In the genomic region with DNA sequence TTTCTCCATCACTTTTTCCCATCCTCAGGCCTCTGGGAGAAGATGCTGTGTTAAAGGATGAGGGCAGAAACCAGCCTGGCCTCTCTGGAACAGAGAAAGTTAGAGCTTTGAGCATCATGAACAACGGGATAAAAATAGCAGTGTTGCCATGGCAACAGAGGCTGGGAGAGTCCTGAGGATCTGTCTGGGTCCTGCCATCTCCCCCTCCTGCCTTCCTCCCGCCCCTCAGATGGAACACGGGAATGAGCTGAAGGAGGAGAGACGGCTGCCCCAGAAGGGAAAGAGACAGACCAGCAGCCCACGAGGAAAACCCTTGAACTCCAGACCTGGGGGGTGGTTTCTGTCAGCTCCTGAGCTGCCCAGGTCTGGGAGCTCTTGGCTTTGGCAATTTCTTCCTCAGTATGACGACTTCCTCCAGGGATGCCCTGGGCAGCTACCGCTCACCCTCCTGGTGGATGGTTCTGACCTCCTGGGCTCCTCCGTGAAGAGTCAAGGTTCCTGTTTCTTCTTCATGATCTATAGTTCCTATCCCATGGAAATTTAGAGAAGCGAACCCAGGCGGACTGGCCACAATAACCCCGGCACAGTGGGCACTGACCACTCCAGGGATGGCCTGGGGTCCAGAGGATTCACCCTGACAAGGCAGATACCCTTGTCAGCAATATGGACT, we compare ENCODE assay signal across 15 cellular contexts. TPM values are rescaled to one million over a fixed set of nuclear protein-coding genes. Genes with fewer than 3 reads are reported as not detected.
DNase-seq lines count a peak whose midpoint lies in the region; ATAC-seq, FAIRE-seq and TF ChIP-seq lines count a peak whose summit lies in the region.
"Had no signal": no experiment of that assay in that cellular context is flagged by ENCODE, and none has a peak within 500 bp of the region (broad histone marks: within the 10 kb centered on the region; RNA-seq: fewer than 3 reads in every experiment).

No MANE protein-coding gene starts in this region.

- SMC1A ChIA-PET in GM12878 (lab: Charles Lee; ENCODE audit: uncharacterized antibody, unreplicated experiment): interaction anchor here (0.7 to 1.9 kb wide), 6 partner anchors 8 to 174 kb away, joined by 3 to 5 read pairs (median 4); no protein-coding TSS in a partner anchor

- RAD21 ChIA-PET in GM12878 (lab: Charles Lee; ENCODE audit: unreplicated experiment): interaction anchor here (0.7 to 1.2 kb wide), 3 partner anchors 13 to 117 kb away, joined by 3 to 4 read pairs (median 4); no protein-coding TSS in a partner anchor

- TF ChIP-seq RAD21 in GM12878 (IDR thresholded peaks at IDR 0.05; ENCODE audit: insufficient read depth, low read depth, low read length): no peak

- H3K4me3 Mint-ChIP-seq in nephron: no peak overlapping the region
- H3K4me3 Mint-ChIP-seq: mesothelial cell of epicardium had no signal

- H3K36me3 ChIP-seq in Karpas-422 (ENCODE audit: insufficient read depth, low read length) (no peaks in the 10 kb centered on the region), GM12878 (ENCODE audit: control insufficient read depth in 2 of 2, insufficient read depth in 2 of 2, low read length in 1 of 2) (no peaks in the 10 kb centered on the region), WERI-Rb-1 (no peaks in the 10 kb centered on the region)
- H3K36me3 ChIP-seq: BE2C, brain microvascular endothelial cell, gastroesophageal sphincter, pancreas, transverse colon had no signal

- 13% methylated on average over 10 of the region's 11 CpGs for WGBS in GM12878 (ENCODE audit: insufficient coverage, insufficient replicate concordance, low lambda C conversion rate, missing lambda C conversion rate)

- H3K27ac ChIP-seq in Karpas-422 (ENCODE audit: low read length) (no peak overlapping the region), GM12878 (ENCODE audit: control insufficient read depth, insufficient read depth) (no peak overlapping the region), RWPE1 (no peak overlapping the region), WERI-Rb-1 (no peak overlapping the region)
- H3K27ac ChIP-seq: brain microvascular endothelial cell, gastroesophageal sphincter, pancreas, transverse colon had no signal

- no peak overlapping the region for H2AFZ ChIP-seq in Karpas-422 (ENCODE audit: low read length)
- no peak overlapping the region for H2AFZ ChIP-seq in GM12878 (ENCODE audit: control insufficient read depth, low read depth, low read length)

- H3K27ac Mint-ChIP-seq in nephron: peak overlapping the region in 2 of 3 experiments; percentile 51 to 95
- H3K27ac Mint-ChIP-seq: mesothelial cell of epicardium had no signal

- TF ChIP-seq CTCF in GM12878 (IDR thresholded peaks at IDR 0.05 in 2 of 3, conservative IDR thresholded peaks at IDR 0.05 in 1 of 3; ENCODE audit: control insufficient read depth in 2 of 3, extremely low read depth in 1 of 3, insufficient read depth in 1 of 3, low read depth in 3 of 3, low read length in 3 of 3): no peak
- no peak for TF ChIP-seq CTCF in nephron (IDR thresholded peaks at IDR 0.05; ENCODE audit: unreplicated experiment in 3 of 3)
- TF ChIP-seq CTCF in RWPE1 (conservative IDR thresholded peaks at IDR 0.05; ENCODE audit: low read depth): no peak
- no peak for TF ChIP-seq CTCF in WERI-Rb-1 (IDR thresholded peaks at IDR 0.05; ENCODE audit: low read depth, low read length)

- POLR2A ChIA-PET in GM12878 (lab: Charles Lee): no interaction called here
- POLR2A ChIA-PET in RWPE1 (lab: Yijun Ruan, JAX; ENCODE audit: low non-redundant PET): no interaction called here

- H4K20me1 ChIP-seq in Karpas-422 (ENCODE audit: insufficient read depth, low read depth, low read length): 0 out of 2 replicates have a peak, but pooled peaks cover 4% of the 10 kb centered on the region
- H4K20me1 ChIP-seq in GM12878 (ENCODE audit: control insufficient read depth, insufficient read depth): no peaks in the 10 kb centered on the region

- peaks cover 20% of the 10 kb centered on the region for H3K27me3 Mint-ChIP-seq in nephron (ENCODE audit: low read depth)

- in situ Hi-C loops in GM12878 (cut with MboI): no loop called here

- no peak for TF ChIP-seq EP300 in GM12878 (IDR thresholded peaks at IDR 0.05; ENCODE audit: borderline replicate concordance in 1 of 2, control insufficient read depth in 1 of 2, low read depth in 2 of 2, low read length in 2 of 2)

- TF ChIP-seq POLR2A in GM12878 (IDR thresholded peaks at IDR 0.05; ENCODE audit: low read depth, low read length): no peak

- no peak overlapping the region for H3K9ac ChIP-seq in Karpas-422 (ENCODE audit: low read length)
- H3K9ac ChIP-seq in GM12878 (ENCODE audit: control insufficient read depth, insufficient read depth, low read length): no peak overlapping the region

- H3K9me3 ChIP-seq in Karpas-422 (ENCODE audit: low read length) (no peaks in the 10 kb centered on the region), GM12878 (replicated peaks; ENCODE audit: control insufficient read depth, insufficient read depth, low read length) (no peaks in the 10 kb centered on the region), WERI-Rb-1 (ENCODE audit: severe bottlenecking) (no peaks in the 10 kb centered on the region)
- H3K9me3 ChIP-seq: BE2C, gastroesophageal sphincter, pancreas, transverse colon had no signal

- no peaks in the 10 kb centered on the region for H3K9me3 Mint-ChIP-seq in nephron
- H3K9me3 Mint-ChIP-seq: mesothelial cell of epicardium had no signal

- H3K9me2 ChIP-seq in Karpas-422 (replicated peaks; ENCODE audit: insufficient read depth, low read length): no peaks in the 10 kb centered on the region

- intact Hi-C loops in GM12878 (cut with micrococcal nuclease; ENCODE audit: unreplicated experiment): loop anchor here (5.0 kb wide), 1 partner anchor 99 kb away; no protein-coding TSS in a partner anchor

- no TSS peak for BruUV-seq in GM12878 (replicated peaks; lab: Mats Ljungman, UMichigan)

- H3K4me1 ChIP-seq in Karpas-422 (ENCODE audit: low read length) (peaks cover 25% of the 10 kb centered on the region), GM12878 (ENCODE audit: control insufficient read depth, insufficient read depth, low read length) (peaks cover 10% of the 10 kb centered on the region)

- H3K4me2 ChIP-seq in Karpas-422 (ENCODE audit: low read depth, low read length, poor library complexity, severe bottlenecking) (peak overlapping the region; percentile 13), GM12878 (ENCODE audit: control insufficient read depth, insufficient read depth) (no peak overlapping the region)

- H3K4me3 ChIP-seq in Karpas-422 (ENCODE audit: low read length) (no peak overlapping the region), GM12878 (no peak overlapping the region), WERI-Rb-1 (ENCODE audit: low read depth, low read length) (no peak overlapping the region)
- H3K4me3 ChIP-seq: gastroesophageal sphincter, pancreas, transverse colon had no signal

- FAIRE-seq in GM12878 (lab: Jason Lieb, UNC): no peak
- FAIRE-seq: pancreas had no signal

- no peaks in the 10 kb centered on the region for H3K79me2 ChIP-seq in Karpas-422 (ENCODE audit: low read length)
- no peaks in the 10 kb centered on the region for H3K79me2 ChIP-seq in GM12878 (ENCODE audit: control insufficient read depth, insufficient read depth, low read length)

- CTCF ChIA-PET in GM12878 (lab: Yijun Ruan, JAX) (interaction anchor here (1.6 to 8.8 kb wide), 3 partner anchors 9 to 48 kb away, joined by 5 to 191 read pairs (median 11); no protein-coding TSS in a partner anchor), RWPE1 (lab: Yijun Ruan, JAX) (interaction anchor here (0.6 to 3.0 kb wide), 3 partner anchors 15 to 51 kb away, joined by 3 to 11 read pairs (median 4); no protein-coding TSS in a partner anchor)

- H3K4me1 Mint-ChIP-seq in nephron: peaks cover 71% of the 10 kb centered on the region

- DNase-seq in CD1c-positive myeloid dendritic cell (ENCODE audit: extremely low spot score) (peak; percentile 25), Karpas-422 (no peak), GM12878 (ENCODE audit: low read depth, low spot score) (no peak), RWPE1 (ENCODE audit: low spot score) (no peak), WERI-Rb-1 (no peak)
- DNase-seq: BE2C, brain microvascular endothelial cell, NCI-H1436, pancreas, transverse colon had no signal

- H3K36me3 Mint-ChIP-seq in nephron (ENCODE audit: low read depth): no peaks in the 10 kb centered on the region
- H3K36me3 Mint-ChIP-seq: mesothelial cell of epicardium had no signal

- ATAC-seq in GM12878 (no peak), GM19467 (IDR thresholded peaks at IDR 0.05; ENCODE audit: unreplicated experiment) (no peak), HG02571 (IDR thresholded peaks at IDR 0.05; ENCODE audit: unreplicated experiment) (no peak)
- ATAC-seq: gastroesophageal sphincter, pancreas had no signal

- H3K27me3 ChIP-seq in Karpas-422 (ENCODE audit: low read length) (no peaks in the 10 kb centered on the region), GM12878 (replicated peaks in 1 of 2; ENCODE audit: control insufficient read depth in 2 of 2, insufficient read depth in 2 of 2, low read length in 1 of 2) (peaks cover 1 to 3% of the 10 kb centered on the region in 2 experiments; a peak in 1 of 4 replicates), WERI-Rb-1 (ENCODE audit: insufficient read depth, low read depth, severe bottlenecking) (peaks cover 8% of the 10 kb centered on the region)
- H3K27me3 ChIP-seq: BE2C, pancreas had no signal

RNA-seq across cellular contexts. Expression of a gene that starts 14.2 kb away (rescaled TPM):
- total RNA-seq in Karpas-422 (2014; rRNA removed; shearing (Covaris generic); ENCODE audit: low replicate concordance): not detected in 2 replicates
- total RNA-seq in GM12878 (2013; cell fraction: nucleolus; rRNA removed): 1.7 and 2.9 TPM in 2 replicates
- total RNA-seq in GM12878 (2014; rRNA removed) (not detected in 2 replicates), GM12878 (2014; rRNA removed; fragmentation: Illumina TruSeq; extraction: Trizol) (not detected in 2 replicates), GM12878 (2021) (0.37 TPM in 1 of 2 replicates, not detected in the other)
- not detected for polyA plus RNA-seq in GM12878 (2011; ENCODE audit: low read depth)
- polyA plus RNA-seq in GM12878 (2011; rRNA removed) (1.2 and 1.4 TPM in 2 replicates), GM12878 (2014; fragmentation: Illumina TruSeq; extraction: Trizol) (not detected in 2 replicates), GM12878 (2014; fragmentation: Nextera tagmentation; extraction: Ambion mirVana) (under 1 TPM; 0.19 to 0.26 TPM), GM12878 (2014; rRNA removed) (0.74 TPM in 1 of 2 replicates, not detected in the other), GM12878 (2016; fragmentation: Nextera tagmentation; extraction: Ambion mirVana) (not detected)
- polyA plus RNA-seq in GM12878 (2011; cell fraction: cytosol; rRNA removed): 0.84 and 1.7 TPM in 2 replicates
- 5.1 and 7.2 TPM in 2 replicates for polyA plus RNA-seq in GM12878 (2011; cell fraction: nucleus; rRNA removed)
- polyA plus RNA-seq in GM12878 (2012): not detected in 2 replicates
- 4.2 and 6.2 TPM in 2 replicates for polyA minus RNA-seq in GM12878 (2011; rRNA and poly(A)+ RNA removed)
- not detected in 2 replicates for polyA minus RNA-seq in GM12878 (2011; cell fraction: cytosol; rRNA and poly(A)+ RNA removed)
- polyA minus RNA-seq in GM12878 (2011; cell fraction: nucleus; rRNA and poly(A)+ RNA removed): 6.9 and 11.7 TPM in 2 replicates
- total RNA-seq: gastroesophageal sphincter, transverse colon had no signal
- polyA plus RNA-seq: pancreas had no signal

RNA-seq across cellular contexts. Expression of a gene that starts 19.8 kb away (rescaled TPM):
- total RNA-seq in Karpas-422 (2014; rRNA removed; shearing (Covaris generic); ENCODE audit: low replicate concordance): not detected in 2 replicates
- 0.76 and 1.2 TPM in 2 replicates for total RNA-seq in GM12878 (2013; cell fraction: nucleolus; rRNA removed)
- 0.06 TPM in 1 of 2 replicates, not detected in the other for total RNA-seq in GM12878 (2014; rRNA removed)
- total RNA-seq in GM12878 (2014; rRNA removed; fragmentation: Illumina TruSeq; extraction: Trizol): 0.18 and 0.23 TPM in 2 replicates
- total RNA-seq in GM12878 (2021): 0.21 TPM in 2 replicates
- polyA plus RNA-seq in GM12878 (2011; ENCODE audit: low read depth): not detected
- polyA plus RNA-seq in GM12878 (2011; rRNA removed): 1.4 and 1.6 TPM in 2 replicates
- 0.78 and 0.87 TPM in 2 replicates for polyA plus RNA-seq in GM12878 (2011; cell fraction: cytosol; rRNA removed)
- polyA plus RNA-seq in GM12878 (2011; cell fraction: nucleus; rRNA removed): 5.1 and 7.0 TPM in 2 replicates
- 0.03 TPM in 1 of 2 replicates, not detected in the other for polyA plus RNA-seq in GM12878 (2012)
- 0.15 and 0.38 TPM in 2 replicates for polyA plus RNA-seq in GM12878 (2014; fragmentation: Illumina TruSeq; extraction: Trizol)
- polyA plus RNA-seq in GM12878 (2014; fragmentation: Nextera tagmentation; extraction: Ambion mirVana): under 1 TPM in 1 of 2 experiments, not detected in 1; 0.04 TPM
- 0.10 and 0.17 TPM in 2 replicates for polyA plus RNA-seq in GM12878 (2014; rRNA removed)
- polyA plus RNA-seq in GM12878 (2016; fragmentation: Nextera tagmentation; extraction: Ambion mirVana): under 1 TPM; 0.08 to 0.13 TPM
- polyA minus RNA-seq in GM12878 (2011; rRNA and poly(A)+ RNA removed): 2.0 and 3.0 TPM in 2 replicates
- polyA minus RNA-seq in GM12878 (2011; cell fraction: cytosol; rRNA and poly(A)+ RNA removed): not detected in 2 replicates
- 2.3 and 2.6 TPM in 2 replicates for polyA minus RNA-seq in GM12878 (2011; cell fraction: nucleus; rRNA and poly(A)+ RNA removed)
- total RNA-seq: gastroesophageal sphincter had no signal
